Comparison of ENCODE assay signal across 28 cellular contexts in the genomic region with DNA sequence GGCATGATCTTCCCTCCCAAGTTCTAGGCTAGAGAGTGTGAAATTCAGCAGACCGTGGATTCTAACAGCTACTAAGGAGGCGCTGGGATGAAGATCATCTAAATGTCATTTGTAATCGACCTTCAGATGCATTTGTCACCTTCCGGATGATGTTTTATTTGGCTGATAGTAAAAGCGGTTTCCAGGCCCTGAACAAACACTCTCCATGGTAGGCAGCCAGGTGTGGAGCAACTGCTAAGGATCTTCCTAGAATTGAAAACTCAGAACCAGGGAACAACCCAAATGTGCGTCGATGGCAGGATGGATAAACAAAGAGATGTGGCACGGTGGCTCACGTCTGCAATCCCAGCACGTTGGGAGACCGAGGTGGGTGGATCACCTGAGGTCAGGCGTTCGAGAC.
DNase-seq lines count a peak whose midpoint lies in the region; ATAC-seq and TF ChIP-seq lines count a peak whose summit lies in the region.
"Had no signal": no experiment of that assay in that cellular context is flagged by ENCODE, and none has a peak within 500 bp of the region (broad histone marks: within the 10 kb centered on the region; RNA-seq: fewer than 3 reads in every experiment).

No MANE protein-coding gene starts in this region.

- DNase-seq in DMS153 treated with DMSO at 0.1 percent for 48 hours (lab: John Stamatoyannopoulos, UW; ENCODE audit: unreplicated experiment) (peak; percentile 87), NCI-H1417 treated with DMSO at 0.1 percent for 48 hours (lab: John Stamatoyannopoulos, UW) (peak; percentile 74), NCI-H345 (lab: John Stamatoyannopoulos, UW) (peak; percentile 86), body of pancreas (peak in 3 of 4 donors; percentile 16 to 42 (median 28)), uterus (no peak)
- no peak for DNase-seq in activated CD4-positive, alpha-beta T cell treated with anti-CD3 and anti-CD28 coated beads, Interleukin-2, amount 10 ng/mL, durations not matched to agents 7 days and 5 days
- no peak for DNase-seq in activated effector memory CD4-positive, alpha-beta T cell treated with anti-CD3 and anti-CD28 coated beads, Interleukin-2, amount 50 U/mL, for 16 hours
- DNase-seq in activated CD4-positive, alpha-beta T cell treated with anti-CD3 and anti-CD28 coated beads for 4 hours: no peak
- DNase-seq: ACHN; activated CD4-positive, alpha-beta memory T cell treated with anti-CD3 and anti-CD28 coated beads for 36 hours; activated T-cell treated with anti-CD3 and anti-CD28 coated beads for 4 hours; effector memory CD4-positive, alpha-beta T cell; foreskin melanocyte; KG1; left ventricle myocardium superior; midbrain; natural killer cell; NCI-H226; ovary; right cardiac atrium; SK-N-SH; stimulated activated CD4-positive, alpha-beta T cell treated with anti-CD3 and anti-CD28 coated beads, Interleukin-4, amount 100 ng/mL, for 4 hours; stomach; trophoblast cell had no signal

- TF ChIP-seq POLR2A in body of pancreas (IDR thresholded peaks at IDR 0.05): no peak
- TF ChIP-seq POLR2A in uterus (IDR thresholded peaks at IDR 0.05): no peak

- intact Hi-C loops in body of pancreas (cut with DNase I): no loop called here
- intact Hi-C loops in uterus (cut with DNase I; ENCODE audit: low total_unique reads): no loop called here

- H3K4me1 ChIP-seq in body of pancreas: no peaks in the 10 kb centered on the region
- H3K4me1 ChIP-seq in uterus: no peaks in the 10 kb centered on the region
- H3K4me1 ChIP-seq: BLaER1, breast epithelium had no signal

- H3K9me3 ChIP-seq in body of pancreas (no peaks in the 10 kb centered on the region), uterus (no peaks in the 10 kb centered on the region)
- H3K9me3 ChIP-seq: BLaER1, breast epithelium, ovary, SK-N-SH, stomach had no signal

- H3K27ac ChIP-seq in body of pancreas: no peak overlapping the region
- H3K27ac ChIP-seq in uterus: no peak overlapping the region
- H3K27ac ChIP-seq: BLaER1, breast epithelium, ovary, stomach had no signal

- no peak overlapping the region for H3K27ac Mint-ChIP-seq in activated CD4-positive, alpha-beta T cell treated with anti-CD3 and anti-CD28 coated beads, Interleukin-2, amount 10 ng/mL, durations not matched to agents 7 days and 5 days
- H3K27ac Mint-ChIP-seq: activated CD4-positive, alpha-beta memory T cell treated with anti-CD3 and anti-CD28 coated beads for 36 hours; natural killer cell; WTC11 had no signal

- POLR2A ChIA-PET in activated CD4-positive, alpha-beta T cell treated with anti-CD3 and anti-CD28 coated beads, Interleukin-2, amount 10 ng/mL, durations not matched to agents 7 days and 5 days (lab: Charles Lee): no interaction called here

- no peak for ATAC-seq in body of pancreas
- ATAC-seq: esophagus mucosa, left ventricle myocardium superior, natural killer cell, right cardiac atrium, WTC11 had no signal

- peaks cover 11% of the 10 kb centered on the region for H3K27me3 Mint-ChIP-seq in activated CD4-positive, alpha-beta T cell treated with anti-CD3 and anti-CD28 coated beads, Interleukin-2, amount 10 ng/mL, durations not matched to agents 7 days and 5 days

- H3K4me1 Mint-ChIP-seq in activated CD4-positive, alpha-beta T cell treated with anti-CD3 and anti-CD28 coated beads, Interleukin-2, amount 10 ng/mL, durations not matched to agents 7 days and 5 days: peaks cover 3% of the 10 kb centered on the region

- no peaks in the 10 kb centered on the region for H3K9me3 Mint-ChIP-seq in activated CD4-positive, alpha-beta T cell treated with anti-CD3 and anti-CD28 coated beads, Interleukin-2, amount 10 ng/mL, durations not matched to agents 7 days and 5 days
- H3K9me3 Mint-ChIP-seq: activated CD4-positive, alpha-beta memory T cell treated with anti-CD3 and anti-CD28 coated beads for 36 hours; natural killer cell had no signal

- H3K36me3 ChIP-seq in body of pancreas (replicated peaks in 1 of 2; ENCODE audit: insufficient read depth in 1 of 2, low read depth in 2 of 2) (no peaks in the 10 kb centered on the region), uterus (no peaks in the 10 kb centered on the region)
- H3K36me3 ChIP-seq: BLaER1, breast epithelium, ovary, stomach had no signal

- 31 to 37% methylated on average over 13 of the region's 13 CpGs for WGBS in body of pancreas, 2 donors

- TF ChIP-seq CTCF in body of pancreas (IDR thresholded peaks at IDR 0.05) (no peak), uterus (IDR thresholded peaks at IDR 0.05) (no peak)

- no peak overlapping the region for H3K4me3 Mint-ChIP-seq in activated CD4-positive, alpha-beta T cell treated with anti-CD3 and anti-CD28 coated beads, Interleukin-2, amount 10 ng/mL, durations not matched to agents 7 days and 5 days
- H3K4me3 Mint-ChIP-seq: activated CD4-positive, alpha-beta memory T cell treated with anti-CD3 and anti-CD28 coated beads for 36 hours; natural killer cell; WTC11 had no signal

- CTCF ChIA-PET in activated CD4-positive, alpha-beta T cell treated with anti-CD3 and anti-CD28 coated beads, Interleukin-2, amount 10 ng/mL, durations not matched to agents 7 days and 5 days (lab: Charles Lee): interaction anchor here (1.0 to 1.6 kb wide), 3 partner anchors 25 to 351 kb away, joined by 3 read pairs; no protein-coding TSS in a partner anchor

- H3K27me3 ChIP-seq in body of pancreas (no peaks in the 10 kb centered on the region), uterus (no peaks in the 10 kb centered on the region)
- H3K27me3 ChIP-seq: BLaER1, breast epithelium, ovary had no signal

- no peak overlapping the region for H3K4me3 ChIP-seq in body of pancreas
- H3K4me3 ChIP-seq in uterus: no peak overlapping the region
- H3K4me3 ChIP-seq: BLaER1, breast epithelium, ovary, stomach had no signal

- H3K36me3 Mint-ChIP-seq in activated CD4-positive, alpha-beta T cell treated with anti-CD3 and anti-CD28 coated beads, Interleukin-2, amount 10 ng/mL, durations not matched to agents 7 days and 5 days (ENCODE audit: low read depth): no peaks in the 10 kb centered on the region
- H3K36me3 Mint-ChIP-seq: activated CD4-positive, alpha-beta memory T cell treated with anti-CD3 and anti-CD28 coated beads for 36 hours; natural killer cell; WTC11 had no signal

Comparison
In these comparisons a context has a peak if more than half of its experiments do, and no peak if none do; other contexts are left out.
1. DNase-seq: peak in DMS153 treated with DMSO at 0.1 percent for 48 hours (single experiment), NCI-H1417 treated with DMSO at 0.1 percent for 48 hours (single experiment), NCI-H345 (single experiment) and body of pancreas (3 of 4); none in activated CD4-positive, alpha-beta T cell treated with anti-CD3 and anti-CD28 coated beads, Interleukin-2, amount 10 ng/mL, durations not matched to agents 7 days and 5 days (single experiment), activated effector memory CD4-positive, alpha-beta T cell treated with anti-CD3 and anti-CD28 coated beads, Interleukin-2, amount 50 U/mL, for 16 hours (single experiment), uterus (0 of 2) and activated CD4-positive, alpha-beta T cell treated with anti-CD3 and anti-CD28 coated beads for 4 hours (0 of 2).